In the genomic region with DNA sequence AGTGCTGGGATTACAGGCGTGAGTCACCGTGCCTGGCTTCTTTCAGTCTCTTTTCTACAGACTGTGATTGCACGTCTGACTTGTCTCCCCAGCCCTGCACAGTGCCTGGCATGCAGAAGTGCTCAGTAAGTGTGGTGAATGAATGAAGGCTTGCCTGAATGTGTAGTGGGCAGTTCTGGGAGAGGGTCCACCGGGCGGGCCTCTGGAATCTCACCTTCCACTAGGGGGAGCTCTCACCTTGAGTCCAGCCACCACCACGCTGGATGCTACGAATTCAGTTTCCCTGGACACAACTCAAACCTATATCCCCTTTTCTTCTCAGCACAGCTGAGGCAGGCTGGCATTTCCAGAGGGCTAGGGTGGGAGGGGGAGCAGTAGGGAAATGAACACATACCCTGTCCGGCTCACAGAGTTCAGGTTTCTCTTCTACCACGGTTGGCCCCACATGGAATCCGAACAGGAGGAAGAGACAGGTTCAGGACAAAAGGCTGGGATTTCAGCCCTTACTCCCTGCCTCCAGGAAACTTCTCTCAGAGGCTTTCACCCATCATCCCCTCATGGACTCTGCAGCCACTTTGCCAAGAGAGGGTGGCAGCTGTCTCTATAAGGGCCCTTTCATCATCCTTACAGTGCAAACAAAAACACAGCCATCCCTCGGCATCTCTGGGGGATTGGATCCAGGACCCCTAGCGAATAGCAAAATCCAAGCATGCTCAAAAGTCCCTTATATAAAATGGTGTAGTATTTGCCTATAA, we compare ENCODE assay signal across 10 cellular contexts.
DNase-seq lines count a peak whose midpoint lies in the region; ATAC-seq lines count a peak whose summit lies in the region.
"Had no signal": no experiment of that assay in that cellular context is flagged by ENCODE, and none has a peak within 500 bp of the region (broad histone marks: within the 10 kb centered on the region; RNA-seq: fewer than 3 reads in every experiment).

No MANE protein-coding gene starts in this region.

- no peaks in the 10 kb centered on the region for H3K9me3 ChIP-seq in iPS DF 6.9 (ENCODE audit: control insufficient read depth, insufficient read depth, low read length)
- H3K9me3 ChIP-seq: BLaER1 had no signal

- DNase-seq in DMS53 (lab: John Stamatoyannopoulos, UW) (peak; percentile 64), DMS53 treated with DMSO at 0.1 percent for 48 hours (lab: John Stamatoyannopoulos, UW; ENCODE audit: unreplicated experiment) (no peak), HT1080 (ENCODE audit: low read depth) (peak; percentile 28), SKM-1 (lab: John Stamatoyannopoulos, UW; ENCODE audit: unreplicated experiment) (peak; percentile 54), iPS DF 6.9 (ENCODE audit: low read depth, low spot score) (peak; percentile 52), ureter (ENCODE audit: low spot score) (no peak), posterior vena cava (ENCODE audit: low spot score) (no peak)
- DNase-seq: naive B cell had no signal

- H3K4me1 ChIP-seq in iPS DF 6.9 (ENCODE audit: control insufficient read depth, insufficient read depth, low read length), result peaks cover 2% of the 10 kb centered on the region; the same call in 1 of the 2 replicates
- H3K4me1 ChIP-seq: BLaER1 had no signal

- H3K4me3 ChIP-seq in iPS DF 6.9 (ENCODE audit: low read length), result no peak overlapping the region
- H3K4me3 ChIP-seq: BLaER1 had no signal

- ATAC-seq in HG03378 (IDR thresholded peaks at IDR 0.05; ENCODE audit: unreplicated experiment), result no peak

- no peaks in the 10 kb centered on the region for H3K27me3 ChIP-seq in iPS DF 6.9 (ENCODE audit: control insufficient read depth, insufficient read depth, low read length)
- H3K27me3 ChIP-seq: BLaER1 had no signal

- H3K36me3 ChIP-seq in iPS DF 6.9 (ENCODE audit: control insufficient read depth, insufficient read depth, low read length), result no peaks in the 10 kb centered on the region
- H3K36me3 ChIP-seq: BLaER1 had no signal

- no CpG with 5 or more reads among the region's 12 CpGs for WGBS in iPS DF 6.9 (ENCODE audit: insufficient coverage, insufficient read length)

- intact Hi-C loops in posterior vena cava (cut with DNase I), result no loop called here

- no peak overlapping the region for H3K27ac ChIP-seq in iPS DF 6.9 (ENCODE audit: low read length)
- H3K27ac ChIP-seq: BLaER1 had no signal

Comparison
In these comparisons a context has a peak if more than half of its experiments do, and no peak if none do; other contexts are left out.
1. DNase-seq: peak in DMS53 (single experiment), HT1080 (single experiment), SKM-1 (single experiment) and iPS DF 6.9 (single experiment); none in DMS53 treated with DMSO at 0.1 percent for 48 hours (single experiment), ureter (single experiment) and posterior vena cava (single experiment).